ENCODE assay signal across 15 cellular contexts in genomic region chr10:124009616-124010015, GRCh38.
"Had no signal": no experiment of that assay in that cellular context is flagged by ENCODE, and none has a peak within 500 bp of the region (broad histone marks: within the 10 kb centered on the region; RNA-seq: fewer than 3 reads in every experiment).

No MANE protein-coding gene starts in this region.

- H3K9me3 ChIP-seq: psoas muscle, tibial artery, vagina had no signal

- H3K27ac ChIP-seq: left ventricle myocardium inferior, psoas muscle, tibial artery, vagina had no signal

- H3K4me1 ChIP-seq: left ventricle myocardium inferior, psoas muscle, vagina had no signal

- H3K4me3 ChIP-seq: left ventricle myocardium inferior, psoas muscle, tibial artery, vagina had no signal

- H3K27me3 ChIP-seq: tibial artery, vagina had no signal

- DNase-seq: activated CD4-positive, alpha-beta T cell treated with anti-CD3 and anti-CD28 coated beads, Interleukin-2, amount 50 U/mL, for 1 hour; activated naive CD4-positive, alpha-beta T cell treated with Interleukin-2 at 50 U/mL for 16 hours; dermis blood vessel endothelial cell; effector memory CD8-positive, alpha-beta T cell; hippocampal formation; left ventricle myocardium inferior; nucleus accumbens; T-helper 9 cell had no signal

- ATAC-seq: activated CD4-positive, CD25-positive, alpha-beta regulatory T cell treated with anti-CD3 and anti-CD28 coated beads, Interleukin-2, amount 50 U/mL, for 24 hours; activated T-helper 17 cell treated with anti-CD3 and anti-CD28 coated beads, Interleukin-2, amount 50 U/mL, for 72 hours; effector memory CD8-positive, alpha-beta T cell; natural killer cell treated with Interleukin-12 subunit alpha and Interleukin-12 subunit beta and Interleukin-15 and Interleukin-18, amount 100 ng/mL, for 72 hours; psoas muscle; stimulated activated memory B cell treated with anti-CD40 and anti-IgM and Interleukin-4, amounts not matched to agents 10 μg/mL and 1 μg/mL and 100 μg/mL, for 72 hours had no signal
